Comparison of ENCODE assay signal across 24 cellular contexts in genomic region chr10:3210251-3210650, GRCh38.
"Had no signal": no experiment of that assay in that cellular context is flagged by ENCODE, and none has a peak within 500 bp of the region (broad histone marks: within the 10 kb centered on the region; RNA-seq: fewer than 3 reads in every experiment).

No MANE protein-coding gene starts in this region.

- H3K4me3 ChIP-seq: adrenal gland, body of pancreas, cardiac muscle cell, PC-9 had no signal

- H2AFZ ChIP-seq: PC-9 had no signal

- H3K9me3 ChIP-seq: adrenal gland, body of pancreas had no signal

- H3K4me2 ChIP-seq: PC-9 had no signal

- H3K27ac ChIP-seq: adrenal gland, body of pancreas, cardiac muscle cell, PC-9 had no signal

- H3K36me3 ChIP-seq: adrenal gland, cardiac muscle cell had no signal

- H3K27ac Mint-ChIP-seq: activated CD8-positive, alpha-beta T cell treated with anti-CD3 and anti-CD28 coated beads, Interleukin-2, amount 10 ng/mL, durations not matched to agents 7 days and 5 days; activated naive CD8-positive, alpha-beta T cell treated with anti-CD3 and anti-CD28 coated beads, Interleukin-2, amount 10 ng/mL, durations not matched to agents 7 days and 5 days; T-helper 17 cell; WTC11 had no signal

- ATAC-seq: activated CD8-positive, alpha-beta T cell treated with anti-CD3 and anti-CD28 coated beads, Interleukin-2, amount 10 ng/mL, durations not matched to agents 7 days and 5 days; body of pancreas; T-helper 17 cell; WTC11 had no signal

- H3K4me3 Mint-ChIP-seq: activated CD8-positive, alpha-beta T cell treated with anti-CD3 and anti-CD28 coated beads, Interleukin-2, amount 10 ng/mL, durations not matched to agents 7 days and 5 days; activated naive CD8-positive, alpha-beta T cell treated with anti-CD3 and anti-CD28 coated beads, Interleukin-2, amount 10 ng/mL, durations not matched to agents 7 days and 5 days; T-helper 17 cell; WTC11 had no signal

- H3K27me3 ChIP-seq: body of pancreas, cardiac muscle cell had no signal

- H3K4me1 ChIP-seq: adrenal gland, body of pancreas had no signal

- H3K36me3 Mint-ChIP-seq: activated naive CD8-positive, alpha-beta T cell treated with anti-CD3 and anti-CD28 coated beads, Interleukin-2, amount 10 ng/mL, durations not matched to agents 7 days and 5 days; IgD-negative memory B cell; WTC11 had no signal

- H3K4me1 Mint-ChIP-seq: activated naive CD8-positive, alpha-beta T cell treated with anti-CD3 and anti-CD28 coated beads, Interleukin-2, amount 10 ng/mL, durations not matched to agents 7 days and 5 days; WTC11 had no signal

- H3K9me3 Mint-ChIP-seq: activated naive CD8-positive, alpha-beta T cell treated with anti-CD3 and anti-CD28 coated beads, Interleukin-2, amount 10 ng/mL, durations not matched to agents 7 days and 5 days; WTC11 had no signal

- DNase-seq: activated CD4-positive, alpha-beta T cell treated with anti-CD3 and anti-CD28 coated beads for 48 hours; activated CD4-positive, alpha-beta T cell treated with anti-CD3 and anti-CD28 coated beads, Interleukin-2, amount 50 U/mL, for 4 hours; activated CD4-positive, CD25-positive, alpha-beta regulatory T cell treated with anti-CD3 and anti-CD28 coated beads, Interleukin-2, amount 50 U/mL, for 72 hours; activated CD8-positive, alpha-beta memory T cell treated with anti-CD3 and anti-CD28 coated beads, Interleukin-2, amount 50 U/mL, for 48 hours; activated CD8-positive, alpha-beta T cell treated with anti-CD3 and anti-CD28 coated beads, Interleukin-2, amount 10 ng/mL, durations not matched to agents 7 days and 5 days; activated naive CD4-positive, alpha-beta T cell treated with anti-CD3 and anti-CD28 coated beads, Interleukin-2, amount 50 U/mL, for 16 hours; activated naive CD8-positive, alpha-beta T cell treated with anti-CD3 and anti-CD28 coated beads, Interleukin-2, amount 10 ng/mL, durations not matched to agents 7 days and 5 days; activated T-cell treated with anti-CD3 and anti-CD28 coated beads, Interleukin-2, amount 50 U/mL, for 1 hour; adrenal gland; anterior cingulate cortex; KG1; NCI-H1048; NCI-H1694; NCI-H345; NCI-H510A; NCI-H526 treated with DMSO at 0.1 percent for 48 hours; PC-9; SIG-M5; T-helper 17 cell; T-helper 9 cell had no signal
